ENCODE assay signal across 21 cellular contexts in the genomic region with DNA sequence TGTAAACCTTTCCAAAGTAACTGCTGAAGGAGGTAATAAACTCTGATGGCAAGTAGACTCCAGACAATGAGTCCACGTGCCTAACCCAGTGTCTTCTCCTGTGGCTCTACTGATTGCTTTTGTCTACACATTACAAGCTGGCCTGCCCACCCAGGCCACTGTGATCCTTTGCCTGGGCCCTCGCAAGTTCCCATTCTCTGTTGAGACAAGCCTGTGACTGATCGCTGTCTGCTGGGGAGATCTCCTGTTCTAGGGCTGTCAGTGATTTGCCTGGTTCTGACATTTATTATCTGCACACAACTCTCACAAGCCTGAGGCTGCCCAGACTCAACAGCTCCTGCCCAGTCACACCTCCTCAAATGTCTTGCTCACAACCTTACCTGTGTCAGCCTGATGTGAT.
DNase-seq lines count a peak whose midpoint lies in the region; ATAC-seq and TF ChIP-seq lines count a peak whose summit lies in the region.
"Had no signal": no experiment of that assay in that cellular context is flagged by ENCODE, and none has a peak within 500 bp of the region (broad histone marks: within the 10 kb centered on the region; RNA-seq: fewer than 3 reads in every experiment).

No MANE protein-coding gene starts in this region.

- H3K4me3 Mint-ChIP-seq in endothelial cell (ENCODE audit: unreplicated experiment) (peak overlapping the region; percentile 10), nephron (no peak overlapping the region)
- H3K4me3 Mint-ChIP-seq in stimulated activated memory B cell treated with anti-CD40 and anti-IgM and Interleukin-4, amounts not matched to agents 10 μg/mL and 1 μg/mL and 100 μg/mL, for 72 hours, result no peak overlapping the region
- H3K4me3 Mint-ChIP-seq: CD8-positive, alpha-beta memory T cell had no signal

- TF ChIP-seq CTCF in endothelial cell (IDR thresholded peaks at IDR 0.05; ENCODE audit: unreplicated experiment) (no peak), nephron (IDR thresholded peaks at IDR 0.05; ENCODE audit: unreplicated experiment in 3 of 3) (no peak)

- H3K4me1 Mint-ChIP-seq in endothelial cell (ENCODE audit: unreplicated experiment), result peaks cover 6% of the 10 kb centered on the region
- H3K4me1 Mint-ChIP-seq in nephron, result peaks cover 26% of the 10 kb centered on the region
- H3K4me1 Mint-ChIP-seq in stimulated activated memory B cell treated with anti-CD40 and anti-IgM and Interleukin-4, amounts not matched to agents 10 μg/mL and 1 μg/mL and 100 μg/mL, for 72 hours, result no peaks in the 10 kb centered on the region
- H3K4me1 Mint-ChIP-seq: CD8-positive, alpha-beta memory T cell had no signal

- peak; percentile 47 for DNase-seq in NCI-H2171 treated with DMSO at 0.1 percent for 48 hours (lab: John Stamatoyannopoulos, UW)
- DNase-seq in NCI-H2171 (lab: John Stamatoyannopoulos, UW), result no peak
- DNase-seq in endothelial cell (ENCODE audit: low spot score), result no peak
- DNase-seq in effector memory CD4-positive, alpha-beta T cell, result no peak
- DNase-seq in Ammon's horn (ENCODE audit: low spot score), result no peak
- DNase-seq: C1 segment of cervical spinal cord; Calu3; CD8-positive, alpha-beta memory T cell; DMS153; MG63; NCI-H1417; NCI-H187 treated with DMSO at 0.1 percent for 48 hours; NCI-H226; NCI-H510A treated with DMSO at 0.1 percent for 48 hours; NCI-H82; Peyer's patch had no signal

- H3K4me1 ChIP-seq in effector memory CD4-positive, alpha-beta T cell (ENCODE audit: control insufficient read depth, insufficient read depth, low read length, poor library complexity, severe bottlenecking), result no peaks in the 10 kb centered on the region
- H3K4me1 ChIP-seq: Peyer's patch, SJSA1 had no signal

- H3K36me3 ChIP-seq in effector memory CD4-positive, alpha-beta T cell (ENCODE audit: control insufficient read depth, insufficient read depth, low read length), result no peaks in the 10 kb centered on the region
- H3K36me3 ChIP-seq: MG63, Peyer's patch, SJSA1 had no signal

- H3K9me3 Mint-ChIP-seq in endothelial cell (ENCODE audit: unreplicated experiment) (no peaks in the 10 kb centered on the region), nephron (no peaks in the 10 kb centered on the region)
- peaks cover 5% of the 10 kb centered on the region for H3K9me3 Mint-ChIP-seq in stimulated activated memory B cell treated with anti-CD40 and anti-IgM and Interleukin-4, amounts not matched to agents 10 μg/mL and 1 μg/mL and 100 μg/mL, for 72 hours

- peak; percentile 51 for ATAC-seq in stimulated activated memory B cell treated with anti-CD40 and anti-IgM and Interleukin-4, amounts not matched to agents 10 μg/mL and 1 μg/mL and 100 μg/mL, for 72 hours
- no peak for ATAC-seq in GM18861 (IDR thresholded peaks at IDR 0.05; ENCODE audit: unreplicated experiment)

- no peak overlapping the region for H3K4me3 ChIP-seq in effector memory CD4-positive, alpha-beta T cell (ENCODE audit: insufficient read depth, low read depth, low read length, poor library complexity, severe bottlenecking)
- H3K4me3 ChIP-seq: MG63, Peyer's patch, SJSA1 had no signal

- no peaks in the 10 kb centered on the region for H3K9me3 ChIP-seq in effector memory CD4-positive, alpha-beta T cell (ENCODE audit: control insufficient read depth, low read length)
- H3K9me3 ChIP-seq: MG63, Peyer's patch had no signal

- H3K36me3 Mint-ChIP-seq in endothelial cell (ENCODE audit: low read depth, unreplicated experiment) (peaks cover 20% of the 10 kb centered on the region), nephron (ENCODE audit: low read depth) (peaks cover 9% of the 10 kb centered on the region)
- H3K36me3 Mint-ChIP-seq in stimulated activated memory B cell treated with anti-CD40 and anti-IgM and Interleukin-4, amounts not matched to agents 10 μg/mL and 1 μg/mL and 100 μg/mL, for 72 hours, result no peaks in the 10 kb centered on the region
- H3K36me3 Mint-ChIP-seq: CD8-positive, alpha-beta memory T cell had no signal

- H3K27ac Mint-ChIP-seq in endothelial cell (ENCODE audit: unreplicated experiment), result no peak overlapping the region
- peak overlapping the region; percentile 36 to 71 (median 63) for H3K27ac Mint-ChIP-seq in nephron
- H3K27ac Mint-ChIP-seq in stimulated activated memory B cell treated with anti-CD40 and anti-IgM and Interleukin-4, amounts not matched to agents 10 μg/mL and 1 μg/mL and 100 μg/mL, for 72 hours, result no peak overlapping the region
- H3K27ac Mint-ChIP-seq: CD8-positive, alpha-beta memory T cell had no signal

- H3K27me3 Mint-ChIP-seq in endothelial cell (ENCODE audit: unreplicated experiment) (peaks cover 1% of the 10 kb centered on the region), nephron (ENCODE audit: low read depth) (no peaks in the 10 kb centered on the region)
- no peaks in the 10 kb centered on the region for H3K27me3 Mint-ChIP-seq in stimulated activated memory B cell treated with anti-CD40 and anti-IgM and Interleukin-4, amounts not matched to agents 10 μg/mL and 1 μg/mL and 100 μg/mL, for 72 hours
- H3K27me3 Mint-ChIP-seq: CD8-positive, alpha-beta memory T cell had no signal

- H3K27me3 ChIP-seq in effector memory CD4-positive, alpha-beta T cell (replicated peaks; ENCODE audit: control insufficient read depth, insufficient read depth, low read length, poor library complexity, severe bottlenecking), result no peaks in the 10 kb centered on the region
- H3K27me3 ChIP-seq: MG63, Peyer's patch, SJSA1 had no signal

- H3K27ac ChIP-seq in effector memory CD4-positive, alpha-beta T cell (ENCODE audit: insufficient read depth, low read length, poor library complexity, severe bottlenecking), result no peak overlapping the region
- H3K27ac ChIP-seq: 22Rv1, Peyer's patch, SJSA1 had no signal

Comparison
In these comparisons a context has a peak if more than half of its experiments do, and no peak if none do; other contexts are left out.
1. H3K27ac Mint-ChIP-seq: peak in nephron (3 of 3); none in endothelial cell (single experiment) and stimulated activated memory B cell treated with anti-CD40 and anti-IgM and Interleukin-4, amounts not matched to agents 10 μg/mL and 1 μg/mL and 100 μg/mL, for 72 hours (single experiment).